Comparison of ENCODE assay signal across 13 cellular contexts in the genomic region with DNA sequence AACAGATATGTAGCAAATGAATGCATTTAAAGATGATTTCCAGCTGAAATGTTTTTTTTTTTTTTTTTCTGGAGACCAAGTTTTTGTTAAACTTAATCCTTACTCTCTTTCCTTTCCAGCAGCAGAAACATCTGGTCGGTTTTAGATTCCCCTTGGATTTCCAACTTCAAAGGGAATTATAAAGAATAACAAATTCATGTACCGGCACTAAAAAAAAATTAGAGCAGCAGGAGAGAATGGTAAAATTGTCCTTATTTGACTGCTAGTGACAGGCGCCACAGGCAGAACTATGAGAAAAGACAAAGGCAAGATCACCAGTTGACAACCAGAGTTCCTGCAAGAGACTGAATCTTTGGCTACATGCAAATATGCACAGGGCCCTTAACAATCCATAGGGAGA.
"Had no signal": no experiment of that assay in that cellular context is flagged by ENCODE, and none has a peak within 500 bp of the region (broad histone marks: within the 10 kb centered on the region; RNA-seq: fewer than 3 reads in every experiment).

No MANE protein-coding gene starts in this region.

- H3K9me3 ChIP-seq: transverse colon had no signal

- H3K27ac ChIP-seq: brain microvascular endothelial cell, foreskin keratinocyte, transverse colon had no signal

- H3K27me3 ChIP-seq: brain microvascular endothelial cell, foreskin keratinocyte, transverse colon had no signal

- H3K4me2 ChIP-seq: smooth muscle cell had no signal

- DNase-seq: activated CD4-positive, alpha-beta T cell treated with anti-CD3 and anti-CD28 coated beads, Interleukin-2, amount 50 U/mL, for 4 hours; activated CD4-positive, CD25-positive, alpha-beta regulatory T cell treated with anti-CD3 and anti-CD28 coated beads, Interleukin-2, amount 50 U/mL, for 72 hours; activated CD8-positive, alpha-beta memory T cell treated with anti-CD3 and anti-CD28 coated beads, Interleukin-2, amount 10 ng/mL, durations not matched to agents 7 days and 5 days; activated effector memory CD4-positive, alpha-beta T cell treated with Interleukin-2 at 50 U/mL for 16 hours; activated T-cell treated with anti-CD3 and anti-CD28 coated beads, Interleukin-2, amount 50 U/mL, for 24 hours; amniotic stem cell; brain microvascular endothelial cell; cerebellar nuclear complex; foreskin keratinocyte; head of caudate nucleus; transverse colon had no signal

- H3K36me3 ChIP-seq: brain microvascular endothelial cell, transverse colon had no signal

- H3K4me1 ChIP-seq: foreskin keratinocyte had no signal

- ATAC-seq: activated CD8-positive, alpha-beta memory T cell treated with anti-CD3 and anti-CD28 coated beads, Interleukin-2, amount 10 ng/mL, durations not matched to agents 7 days and 5 days; esophagus mucosa; foreskin keratinocyte had no signal

- H3K4me3 ChIP-seq: smooth muscle cell, transverse colon had no signal
